ENCODE assay signal across 31 cellular contexts in the genomic region with DNA sequence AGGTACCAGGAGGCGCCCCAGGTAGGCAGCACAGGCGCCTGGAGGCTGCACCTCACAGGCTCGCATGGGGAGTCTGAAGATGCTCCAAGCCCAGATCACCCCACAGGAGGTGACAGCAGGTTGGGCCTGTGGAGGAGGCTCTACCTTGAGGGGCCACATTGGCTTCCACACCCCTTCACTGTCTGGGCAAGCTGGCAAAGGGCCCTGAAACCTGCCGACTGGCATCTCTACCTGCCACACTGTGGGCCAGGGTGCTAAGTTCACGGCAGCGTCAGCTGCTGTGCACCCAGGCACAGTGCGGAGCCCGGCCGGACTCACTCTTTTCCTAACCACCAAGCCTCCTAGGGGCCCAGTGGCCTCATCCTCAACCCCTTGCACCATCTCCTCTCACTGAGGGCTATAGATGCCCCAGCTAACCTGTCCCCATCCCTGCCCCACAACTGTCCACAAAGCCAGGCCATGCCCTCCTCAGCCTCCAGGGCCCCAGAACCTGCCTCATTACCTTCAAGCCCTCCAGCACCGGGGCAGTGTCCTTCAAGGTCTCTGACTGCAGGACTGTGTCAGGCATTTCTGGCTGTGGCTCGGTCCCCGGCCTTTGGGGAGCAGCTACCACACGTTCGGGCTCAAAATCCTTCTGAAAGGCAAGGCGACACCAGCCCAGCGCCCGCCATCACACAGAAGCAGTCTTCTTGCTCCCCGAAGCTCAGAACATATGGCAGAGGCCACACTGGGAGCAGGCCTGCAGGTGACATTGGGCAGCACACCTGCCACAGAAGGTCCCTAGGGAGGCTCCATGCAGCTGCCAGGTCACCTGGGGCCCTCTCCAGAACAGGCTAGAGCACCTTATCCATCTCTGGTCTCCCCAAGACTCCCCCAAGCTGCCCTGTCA. TPM values are rescaled to one million over a fixed set of nuclear protein-coding genes. Genes with fewer than 3 reads are reported as not detected.
"Had no signal": no experiment of that assay in that cellular context is flagged by ENCODE, and none has a peak within 500 bp of the region (broad histone marks: within the 10 kb centered on the region; RNA-seq: fewer than 3 reads in every experiment).

No MANE protein-coding gene starts in this region.

- H3K4me2 ChIP-seq: smooth muscle cell had no signal

- H3K9me3 Mint-ChIP-seq: naive thymus-derived CD8-positive, alpha-beta T cell had no signal

- H3K9ac ChIP-seq: parathyroid adenoma had no signal

- H3K4me3 ChIP-seq: colonic mucosa, esophagus squamous epithelium, heart right ventricle, lower lobe of right lung, smooth muscle cell, stomach, thyroid gland had no signal

- DNase-seq: colonic mucosa; dermis blood vessel endothelial cell; effector memory CD4-positive, alpha-beta T cell; erythroblast; esophagus squamous epithelium; foreskin melanocyte; glutamatergic neuron; heart right ventricle; hippocampal formation; left colon; left ventricle myocardium superior; lower lobe of right lung; naive thymus-derived CD8-positive, alpha-beta T cell; nephron progenitor cell; occipital lobe; stimulated activated CD4-positive, alpha-beta T cell treated with anti-CD3 and anti-CD28 coated beads, Interleukin-12 subunit alpha, Interleukin-12 subunit beta, amount 100 ng/mL, for 4 hours; stimulated activated CD4-positive, alpha-beta T cell treated with anti-CD3 and anti-CD28 coated beads, Interleukin-1b, Interleukin-23, amount 100 ng/mL, for 48 hours; stimulated activated CD4-positive, alpha-beta T cell treated with anti-CD3 and anti-CD28 coated beads, Interleukin-4, amount 100 ng/mL, for 1 hour; stimulated activated CD8-positive, alpha-beta memory T cell treated with anti-CD3 and anti-CD28 coated beads, Interleukin-4, amount 100 ng/mL, for 48 hours; stimulated activated naive CD4-positive, alpha-beta T cell treated with Interleukin-2 at 50 U/mL for 16 hours; stomach; thyroid gland; trophoblast cell had no signal

- H3K9me3 ChIP-seq: colonic mucosa, esophagus squamous epithelium, heart right ventricle, lower lobe of right lung, stomach, thyroid gland had no signal

- ATAC-seq: left colon; left ventricle myocardium superior; naive thymus-derived CD8-positive, alpha-beta T cell; sciatic nerve had no signal

- H3K4me1 ChIP-seq: colonic mucosa, esophagus squamous epithelium, heart right ventricle, thyroid gland had no signal

- H2AFZ ChIP-seq: parathyroid adenoma had no signal

- FAIRE-seq: endothelial cell of umbilical vein, islet of Langerhans, urothelium cell line had no signal

- H3K27ac Mint-ChIP-seq: nephron progenitor cell, progenitor cell of endocrine pancreas had no signal

- H3K4me3 Mint-ChIP-seq: naive thymus-derived CD8-positive, alpha-beta T cell; nephron progenitor cell had no signal

- H3K27me3 ChIP-seq: colonic mucosa, esophagus squamous epithelium, heart right ventricle, stomach, thyroid gland had no signal

- H3K27ac ChIP-seq: colonic mucosa, esophagus squamous epithelium, heart right ventricle, lower lobe of right lung, parathyroid adenoma, stomach, thyroid gland had no signal

- H3K79me2 ChIP-seq: parathyroid adenoma had no signal

RNA-seq across cellular contexts. Expression of a gene that starts 28.8 kb away (rescaled TPM):
- total RNA-seq: myocyte; naive thymus-derived CD8-positive, alpha-beta T cell had no signal
